8 cellular contexts compared by ENCODE assay signal in genomic region chr22:37746366-37747089, GRCh38. TPM values are rescaled to one million over a fixed set of nuclear protein-coding genes. Genes with fewer than 3 reads are reported as not detected.
DNase-seq lines count a peak whose midpoint lies in the region; ATAC-seq and TF ChIP-seq lines count a peak whose summit lies in the region.

No MANE protein-coding gene starts in this region.

- 0% methylated on average over 10 of the region's 64 CpGs for WGBS in esophagus muscularis mucosa
- 0 to 1% (median 0%) methylated on average over 38 to 64 of the region's 64 CpGs for WGBS in ovary, 3 donors

- H3K4me1 ChIP-seq in esophagus muscularis mucosa (peaks cover 61 to 89% (median 89%) of the 10 kb centered on the region in 4 donors), ovary (ENCODE audit: insufficient read depth) (peaks cover 34% of the 10 kb centered on the region)

- H3K27me3 ChIP-seq in esophagus muscularis mucosa (no peaks in the 10 kb centered on the region), ovary (no peaks in the 10 kb centered on the region)

- TF ChIP-seq POLR2A in GM18505 (IDR thresholded peaks at IDR 0.05; ENCODE audit: borderline replicate concordance, extremely low read depth, insufficient read depth, insufficient read length): no peak
- no peak for TF ChIP-seq POLR2A in esophagus muscularis mucosa (IDR thresholded peaks at IDR 0.05; ENCODE audit: low read depth)
- TF ChIP-seq POLR2A in ovary (IDR thresholded peaks at IDR 0.05): peak; percentile 36

- DNase-seq in WTC11 (ENCODE audit: low spot score): peak; percentile 45
- no peak for DNase-seq in esophagus muscularis mucosa (ENCODE audit: extremely low spot score)
- DNase-seq in ovary: peak in 4 of 5 donors; percentile 47 to 64 (median 58)
- DNase-seq in RPMI8226: no peak
- DNase-seq in NCI-H187 treated with DMSO at 0.1 percent for 48 hours (lab: John Stamatoyannopoulos, UW): no peak
- no peak for DNase-seq in GF-D8 (lab: John Stamatoyannopoulos, UW)

- POLR2A ChIA-PET in WTC11 (lab: Charles Lee): interaction anchor here (1.2 kb wide), 1 partner anchor 12 kb away, joined by 4 read pairs; no protein-coding TSS in a partner anchor

- H3K36me3 ChIP-seq in esophagus muscularis mucosa (no peaks in the 10 kb centered on the region), ovary (no peaks in the 10 kb centered on the region)

- H3K9me3 ChIP-seq in esophagus muscularis mucosa: no peaks in the 10 kb centered on the region
- H3K9me3 ChIP-seq in ovary: no peaks in the 10 kb centered on the region

- H3K36me3 Mint-ChIP-seq in WTC11: no peaks in the 10 kb centered on the region; the same call in 1 of the 2 replicates

- peak overlapping the region; percentile 78 for H3K4me3 Mint-ChIP-seq in WTC11

- H3K4me1 Mint-ChIP-seq in WTC11: peaks cover 18% of the 10 kb centered on the region

- TF ChIP-seq EP300 in esophagus muscularis mucosa (IDR thresholded peaks at IDR 0.05) (no peak), ovary (IDR thresholded peaks at IDR 0.05) (no peak)

- TF ChIP-seq CTCF in WTC11 (IDR thresholded peaks at IDR 0.05) (no peak), esophagus muscularis mucosa (IDR thresholded peaks at IDR 0.05) (no peak), ovary (IDR thresholded peaks at IDR 0.05) (no peak)

- H3K27ac ChIP-seq in esophagus muscularis mucosa (replicated peaks in 1 of 4): peak overlapping the region; percentile 90 to 96 (median 91)
- H3K27ac ChIP-seq in ovary: peak overlapping the region; percentile 72 to 78

- no peak overlapping the region for H3K27ac Mint-ChIP-seq in WTC11

- CTCF ChIA-PET in WTC11 (lab: Charles Lee): interaction anchor here (0.9 to 4.5 kb wide), 3 partner anchors 35 to 140 kb away, joined by 3 to 24 read pairs (median 4); no protein-coding TSS in a partner anchor

- peaks cover 43% of the 10 kb centered on the region for H3K27me3 Mint-ChIP-seq in WTC11 (ENCODE audit: low read depth)

- no peaks in the 10 kb centered on the region for H3K9me3 Mint-ChIP-seq in WTC11

- peak; percentile 31 for ATAC-seq in GM18505 (IDR thresholded peaks at IDR 0.05; ENCODE audit: unreplicated experiment)
- peak; percentile 11 for ATAC-seq in HG02938 (IDR thresholded peaks at IDR 0.05; ENCODE audit: unreplicated experiment)
- peak; percentile 33 for ATAC-seq in WTC11

- intact Hi-C loops in esophagus muscularis mucosa (cut with DNase I): loop anchor here (5.0 kb wide), 1 partner anchor 61 kb away; the partner anchor contains the start of gene GCAT
- intact Hi-C loops in ovary (cut with DNase I): loop anchor here in 2 of 4 donors (5.0 kb wide), 1 partner anchor 69 kb away; the partner anchor contains the start of gene LGALS1 (in 2 of the 2)

- peak overlapping the region; percentile 76 to 98 (median 88) for H3K4me3 ChIP-seq in esophagus muscularis mucosa
- H3K4me3 ChIP-seq in ovary: peak overlapping the region; percentile 84

TF ChIP-seq in WTC11, 78 proteins besides CTCF, POLR2A, EP300 and RAD21 (continues in another document):
- TF ChIP-seq MYBL2 (CRISPR knock-in tag; IDR thresholded peaks at IDR 0.05): no peak
- no peak for TF ChIP-seq TEAD4 (CRISPR knock-in tag; IDR thresholded peaks at IDR 0.05)
- TF ChIP-seq ATF1 (CRISPR knock-in tag; IDR thresholded peaks at IDR 0.05): no peak
- TF ChIP-seq SMAD4 (CRISPR knock-in tag; IDR thresholded peaks at IDR 0.05): no peak
- TF ChIP-seq, protein P1, sequence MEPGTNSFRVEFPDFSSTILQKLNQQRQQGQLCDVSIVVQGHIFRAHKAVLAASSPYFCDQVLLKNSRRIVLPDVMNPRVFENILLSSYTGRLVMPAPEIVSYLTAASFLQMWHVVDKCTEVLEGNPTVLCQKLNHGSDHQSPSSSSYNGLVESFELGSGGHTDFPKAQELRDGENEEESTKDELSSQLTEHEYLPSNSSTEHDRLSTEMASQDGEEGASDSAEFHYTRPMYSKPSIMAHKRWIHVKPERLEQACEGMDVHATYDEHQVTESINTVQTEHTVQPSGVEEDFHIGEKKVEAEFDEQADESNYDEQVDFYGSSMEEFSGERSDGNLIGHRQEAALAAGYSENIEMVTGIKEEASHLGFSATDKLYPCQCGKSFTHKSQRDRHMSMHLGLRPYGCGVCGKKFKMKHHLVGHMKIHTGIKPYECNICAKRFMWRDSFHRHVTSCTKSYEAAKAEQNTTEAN (CRISPR knock-in tag; IDR thresholded peaks at IDR 0.05): no peak
- TF ChIP-seq ARID4B (CRISPR knock-in tag; IDR thresholded peaks at IDR 0.05; ENCODE audit: borderline replicate concordance): peak; percentile 47; the same call in 1 of the 2 replicates
- TF ChIP-seq ZSCAN18 (CRISPR knock-in tag; IDR thresholded peaks at IDR 0.05): no peak
- no peak for TF ChIP-seq ZNF396 (CRISPR knock-in tag; IDR thresholded peaks at IDR 0.05; ENCODE audit: borderline replicate concordance)
- no peak for TF ChIP-seq HMGA2 (CRISPR knock-in tag; IDR thresholded peaks at IDR 0.05)
- no peak for TF ChIP-seq ATF6 (CRISPR knock-in tag; IDR thresholded peaks at IDR 0.05)
- no peak for TF ChIP-seq IRF2 (CRISPR knock-in tag; IDR thresholded peaks at IDR 0.05; ENCODE audit: borderline replicate concordance, low read depth)

RNA-seq across cellular contexts. Expression of gene TRIOBP, which starts 49.7 kb away (rescaled TPM):
- total RNA-seq in WTC11 (2021) (54.0 to 58.9 TPM (median 56.8 TPM) in 3 replicates), esophagus muscularis mucosa (100 to 1,000 TPM; 150 to 208 (median 182) TPM), ovary (100 to 1,000 TPM in 2 of 7 donors, 10 to 100 TPM in 5; 54.6 to 175 (median 88.7) TPM)
- polyA plus RNA-seq in ovary: 10 to 100 TPM; 19.5 to 69.5 TPM

Comparison
In these comparisons a context has a peak if more than half of its experiments do, and no peak if none do; other contexts are left out.
1. DNase-seq: peak in WTC11 (single experiment) and ovary (4 of 5); none in esophagus muscularis mucosa (single experiment), RPMI8226 (single experiment), NCI-H187 treated with DMSO at 0.1 percent for 48 hours (single experiment) and GF-D8 (single experiment).
2. Peak in every context shown above with its lines, with median percentiles within 50 percentile points of each other: ATAC-seq.